In the genomic region with DNA sequence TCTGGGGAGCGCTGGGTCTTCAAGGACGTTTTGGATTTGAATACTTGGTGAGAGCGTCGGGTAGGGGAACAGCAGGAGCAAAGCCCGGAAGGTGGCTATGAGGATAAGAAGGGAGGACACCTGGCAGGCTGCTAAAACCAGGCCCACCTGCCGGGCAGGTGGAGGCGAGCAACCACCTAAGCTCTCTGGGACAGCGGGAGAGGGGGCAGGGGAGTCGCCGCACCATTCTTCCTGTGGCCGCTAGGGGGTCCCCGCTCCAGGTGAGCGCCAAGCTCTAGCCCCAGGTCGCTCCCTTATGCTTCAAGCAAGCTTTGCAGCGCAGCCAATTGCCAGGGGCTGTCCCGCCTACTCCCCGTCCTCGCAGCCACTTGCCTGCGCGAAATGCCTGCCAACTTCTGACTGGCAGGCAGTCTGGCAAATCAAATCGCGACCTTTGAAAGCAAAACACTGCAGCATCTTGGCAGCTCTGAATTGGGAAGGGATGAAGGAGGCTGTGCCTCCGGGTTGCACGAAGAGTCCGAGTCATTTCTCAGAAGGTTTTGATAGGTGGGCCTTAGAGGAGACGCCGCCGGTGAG, we compare ENCODE assay signal across 8 cellular contexts. TPM values are rescaled to one million over a fixed set of nuclear protein-coding genes. Genes with fewer than 3 reads are reported as not detected.
A peak's percentile ranks its signal among the peaks of the same experiment; 100 is the strongest.
DNase-seq lines count a peak whose midpoint lies in the region; ATAC-seq and TF ChIP-seq lines count a peak whose summit lies in the region.

NIPAL3 (plus strand) TSS at position 469 of the 576 bp plus-strand sequence. CDS start 3,746 bp downstream, outside the sequence.

- 3 to 5% methylated on average over 23 to 28 of the region's 28 CpGs for WGBS in testis, 2 donors

- peaks cover 5% of the 10 kb centered on the region for H3K36me3 Mint-ChIP-seq in activated naive CD4-positive, alpha-beta T cell treated with anti-CD3 and anti-CD28 coated beads, Interleukin-2, amount 50 U/mL, for 24 hours

- CTCF ChIA-PET in GM10248 (lab: Yijun Ruan, JAX) = interaction anchor here (0.8 to 9.8 kb wide), 45 partner anchors 8 to 643 kb away, joined by 3 to 99 read pairs (median 5); partner anchors contain the start of gene IFNLR1

- peaks cover 75% of the 10 kb centered on the region for H3K4me1 Mint-ChIP-seq in activated naive CD4-positive, alpha-beta T cell treated with anti-CD3 and anti-CD28 coated beads, Interleukin-2, amount 50 U/mL, for 24 hours

- ATAC-seq in HG02588 (IDR thresholded peaks at IDR 0.05; ENCODE audit: unreplicated experiment) (peak; percentile 96), SK-N-SH treated with all-trans-retinoic acid at 6 μM for 48 hours (peak; percentile 91), omental fat pad (ENCODE audit: low FRiP score) (peak; percentile 90)

- H3K4me3 Mint-ChIP-seq in activated naive CD4-positive, alpha-beta T cell treated with anti-CD3 and anti-CD28 coated beads, Interleukin-2, amount 50 U/mL, for 24 hours = peak within 1 kb of the TSS; percentile 98

- H3K27me3 ChIP-seq in testis = no peaks in the 10 kb centered on the region

- H3K4me1 ChIP-seq in testis = peaks cover 6% of the 10 kb centered on the region

- H3K27ac Mint-ChIP-seq in activated naive CD4-positive, alpha-beta T cell treated with anti-CD3 and anti-CD28 coated beads, Interleukin-2, amount 50 U/mL, for 24 hours = peak within 1 kb of the TSS; percentile 97

- TF ChIP-seq CTCF in GM10248 (IDR thresholded peaks at IDR 0.05; ENCODE audit: control extremely low read depth, extremely low read depth, low read depth, missing control alignments) (peak; percentile 85), omental fat pad (IDR thresholded peaks at IDR 0.05) (peak in 1 of 3 donors; percentile 30), testis (IDR thresholded peaks at IDR 0.05) (peak; percentile 79 to 90 (median 84))

- H3K27me3 Mint-ChIP-seq in activated naive CD4-positive, alpha-beta T cell treated with anti-CD3 and anti-CD28 coated beads, Interleukin-2, amount 50 U/mL, for 24 hours = no peaks in the 10 kb centered on the region

- POLR2A ChIA-PET in GM10248 (lab: Yijun Ruan, JAX) = interaction anchor here (0.7 to 1.2 kb wide), 3 partner anchors 66 to 330 kb away, joined by 3 to 7 read pairs (median 3); partner anchors contain the start of genes CLIC4 and RCAN3

- H3K36me3 ChIP-seq in testis (ENCODE audit: low read depth, missing control alignments) = no peaks in the 10 kb centered on the region

- no peak for TF ChIP-seq POLR2A in testis (IDR thresholded peaks at IDR 0.05)

- peak; percentile 97 for DNase-seq in GM10248 (ENCODE audit: extremely low spot score)
- peak; percentile 90 for DNase-seq in NCI-H1048 (lab: John Stamatoyannopoulos, UW)
- DNase-seq in glomerular endothelial cell (ENCODE audit: extremely low read depth, low read depth, low spot score) = peak; percentile 89
- peak; percentile 99 for DNase-seq in omental fat pad (ENCODE audit: low spot score)
- peak; percentile 99 for DNase-seq in testis

- no peaks in the 10 kb centered on the region for H3K9me3 Mint-ChIP-seq in activated naive CD4-positive, alpha-beta T cell treated with anti-CD3 and anti-CD28 coated beads, Interleukin-2, amount 50 U/mL, for 24 hours

- H3K27ac ChIP-seq in testis = peak within 1 kb of the TSS in 1 of 2 donors; percentile 24

- peak within 1 kb of the TSS; percentile 45 to 71 for H3K4me3 ChIP-seq in testis

- intact Hi-C loops in testis (cut with DNase I; ENCODE audit: low total_unique reads) = no loop called here

- H3K9me3 ChIP-seq in testis = no peaks in the 10 kb centered on the region

TF ChIP-seq in SK-N-SH treated with all-trans-retinoic acid at 6 μM for 48 hours, 23 proteins besides CTCF, POLR2A, EP300 and RAD21:
- TF ChIP-seq ESRRG (CRISPR knock-in tag; IDR thresholded peaks at IDR 0.05) (no peak), ZC3H10 (CRISPR knock-in tag; IDR thresholded peaks at IDR 0.05) (no peak), ZNF565 (CRISPR knock-in tag; conservative IDR thresholded peaks at IDR 0.05; ENCODE audit: low read depth) (no peak)

RNA-seq across cellular contexts. Expression of gene NIPAL3, which starts in this region (rescaled TPM):
- total RNA-seq in glomerular endothelial cell = 23.9 and 26.3 TPM in 2 replicates
- total RNA-seq in omental fat pad = 10 to 100 TPM; 17.8 to 38.0 (median 27.0) TPM
- 10 to 100 TPM; 33.1 to 46.0 TPM for total RNA-seq in testis
- polyA plus RNA-seq in testis (ENCODE audit: insufficient read depth, low read depth, low replicate concordance) = 11.2 TPM
